ENCODE assay signal across 17 cellular contexts in genomic region chr12:105409286-105409685, GRCh38.
"Had no signal": no experiment of that assay in that cellular context is flagged by ENCODE, and none has a peak within 500 bp of the region (broad histone marks: within the 10 kb centered on the region; RNA-seq: fewer than 3 reads in every experiment).

No MANE protein-coding gene starts in this region.

- H3K4me3 Mint-ChIP-seq: activated T-helper 1 cell treated with anti-CD3 and anti-CD28 coated beads, Interleukin-12 subunit alpha, Interleukin-12 subunit beta, Interleukin-2, Interleukin-4 antibody, amounts not matched to agents 30 ng/mL and 10 ng/mL and 1 ng/mL, durations not matched to agents 14 hours and 24 hours and 36 hours; stimulated activated naive B cell treated with anti-CD40 and anti-IgM and Interleukin-4, amounts not matched to agents 10 μg/mL and 1 μg/mL and 100 μg/mL, for 72 hours had no signal

- H3K36me3 ChIP-seq: cardiac muscle cell, left lung, right lobe of liver, thoracic aorta had no signal

- H3K27ac ChIP-seq: cardiac muscle cell, dorsolateral prefrontal cortex, left lung, parathyroid adenoma, right lobe of liver had no signal

- H3K79me2 ChIP-seq: parathyroid adenoma had no signal

- H3K27ac Mint-ChIP-seq: activated T-helper 1 cell treated with anti-CD3 and anti-CD28 coated beads, Interleukin-12 subunit alpha, Interleukin-12 subunit beta, Interleukin-2, Interleukin-4 antibody, amounts not matched to agents 30 ng/mL and 10 ng/mL and 1 ng/mL, durations not matched to agents 14 hours and 24 hours and 36 hours; T-helper 2 cell treated with Interferon-gamma antibody and Interleukin-4, amounts not matched to agents 5 μg/mL and 100 μg/mL, for 36 hours had no signal

- H3K36me3 Mint-ChIP-seq: activated naive CD4-positive, alpha-beta T cell treated with anti-CD3 and anti-CD28 coated beads, Interleukin-2, amount 50 U/mL, for 72 hours had no signal

- ATAC-seq: activated naive CD4-positive, alpha-beta T cell treated with anti-CD3 and anti-CD28 coated beads, Interleukin-2, amount 50 U/mL, for 72 hours; stimulated activated naive B cell treated with anti-CD40 and anti-IgM and Interleukin-4, amounts not matched to agents 10 μg/mL and 1 μg/mL and 100 μg/mL, for 72 hours had no signal

- H3K9me3 Mint-ChIP-seq: activated naive CD4-positive, alpha-beta T cell treated with anti-CD3 and anti-CD28 coated beads, Interleukin-2, amount 50 U/mL, for 72 hours had no signal

- H3K27me3 ChIP-seq: cardiac muscle cell, left lung, right lobe of liver had no signal

- H3K9ac ChIP-seq: parathyroid adenoma had no signal

- DNase-seq: activated CD4-positive, alpha-beta T cell treated with anti-CD3 and anti-CD28 coated beads, Interleukin-2, amount 50 U/mL, for 4 hours; activated gamma-delta T cell treated with Interleukin-2 at 50 U/mL for 16 hours; activated T-cell treated with anti-CD3 and anti-CD28 coated beads for 4 hours; dorsolateral prefrontal cortex; foreskin melanocyte; head of caudate nucleus; left lung; right lobe of liver; stimulated activated CD4-positive, alpha-beta T cell treated with anti-CD3 and anti-CD28 coated beads, Interleukin-4, amount 100 ng/mL, for 4 hours; stimulated activated naive B cell treated with anti-CD40 and anti-IgM and Interleukin-4, amounts not matched to agents 10 μg/mL and 1 μg/mL and 100 μg/mL, for 72 hours; SW 1271 had no signal

- H3K4me3 ChIP-seq: cardiac muscle cell, left lung, right lobe of liver had no signal

- H3K4me1 ChIP-seq: parathyroid adenoma, right lobe of liver had no signal

- H3K9me3 ChIP-seq: right lobe of liver, thoracic aorta had no signal

- H2AFZ ChIP-seq: parathyroid adenoma had no signal
